ENCODE assay signal across 7 cellular contexts in the genomic region with DNA sequence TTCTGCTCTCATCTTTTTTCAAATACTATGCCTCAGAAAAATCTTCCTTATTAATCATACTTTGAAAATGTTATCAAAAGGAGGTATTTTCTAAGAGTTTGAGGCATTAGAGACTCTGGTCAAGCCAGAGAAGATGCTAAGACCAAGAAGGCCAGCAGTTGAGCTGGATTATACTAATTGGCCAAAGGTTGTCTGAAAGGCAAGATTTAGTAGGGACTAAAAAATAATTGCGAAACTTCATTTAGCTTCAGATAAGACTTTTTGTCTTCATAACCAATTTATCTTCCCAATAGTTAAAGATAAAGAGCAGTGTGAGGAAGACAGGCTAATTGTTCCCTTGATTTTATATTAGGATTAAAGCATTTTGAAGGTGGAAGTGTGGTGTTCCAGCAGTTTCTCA.
"Had no signal": no experiment of that assay in that cellular context is flagged by ENCODE, and none has a peak within 500 bp of the region (broad histone marks: within the 10 kb centered on the region; RNA-seq: fewer than 3 reads in every experiment).

No MANE protein-coding gene starts in this region.

- DNase-seq: H9, HCEC 1CT, KBM-7 had no signal

- FAIRE-seq: H1, H54 had no signal

- H3K4me2 ChIP-seq: GM23338 had no signal

- H2AFZ ChIP-seq: GM23338 had no signal

- ATAC-seq: GM23338 had no signal

- H3K4me3 ChIP-seq: GM23338 had no signal

- H3K27ac ChIP-seq: HL-60 had no signal
